15 cellular contexts compared by ENCODE assay signal in the genomic region with DNA sequence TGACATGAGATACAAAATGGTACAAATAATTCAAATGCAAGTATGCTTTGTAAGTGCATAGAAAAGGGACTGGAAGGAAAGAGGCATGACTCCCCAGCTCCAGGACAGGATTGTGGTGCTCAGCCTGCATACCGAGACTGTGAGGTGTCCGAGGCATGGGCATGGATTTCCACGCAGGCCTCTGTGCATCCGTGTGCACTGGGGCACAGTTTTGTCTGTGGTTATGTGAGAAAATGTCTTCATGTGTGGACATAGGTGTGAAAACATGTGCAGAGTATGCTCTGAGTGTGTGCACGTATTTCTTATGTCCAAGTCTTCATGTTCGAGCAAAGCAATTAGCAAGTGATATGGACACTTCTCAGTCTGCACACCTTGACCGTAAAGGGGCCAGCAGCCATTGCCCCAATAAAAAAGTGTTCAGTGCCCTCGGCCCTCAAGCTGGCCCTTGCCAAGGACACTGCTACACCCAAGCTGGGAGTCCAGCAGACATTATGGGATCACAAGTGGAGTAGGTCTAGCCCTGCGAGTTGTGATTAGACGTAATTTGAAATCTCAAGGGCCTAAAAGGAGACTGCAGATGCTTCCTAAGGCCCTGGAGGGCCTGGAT.
"Had no signal": no experiment of that assay in that cellular context is flagged by ENCODE, and none has a peak within 500 bp of the region (broad histone marks: within the 10 kb centered on the region; RNA-seq: fewer than 3 reads in every experiment).

No MANE protein-coding gene starts in this region.

- H3K4me1 Mint-ChIP-seq: activated naive CD8-positive, alpha-beta T cell treated with anti-CD3 and anti-CD28 coated beads, Interleukin-2, amount 10 ng/mL, durations not matched to agents 7 days and 5 days; activated T-helper 17 cell treated with anti-CD3 and anti-CD28 coated beads, Interleukin-2, amount 50 U/mL, for 72 hours; immature natural killer cell; naive thymus-derived CD8-positive, alpha-beta T cell had no signal

- ATAC-seq: activated CD4-positive, CD25-positive, alpha-beta regulatory T cell treated with anti-CD3 and anti-CD28 coated beads, Interleukin-2, amount 50 U/mL, for 24 hours; activated T-helper 17 cell treated with anti-CD3 and anti-CD28 coated beads, Interleukin-2, amount 50 U/mL, for 72 hours; body of pancreas; gastrocnemius medialis; naive thymus-derived CD8-positive, alpha-beta T cell; pancreas had no signal

- H3K27ac ChIP-seq: body of pancreas, gastrocnemius medialis, heart right ventricle, pancreas, stomach had no signal

- H3K27ac Mint-ChIP-seq: activated naive CD8-positive, alpha-beta T cell treated with anti-CD3 and anti-CD28 coated beads, Interleukin-2, amount 10 ng/mL, durations not matched to agents 7 days and 5 days; activated T-helper 17 cell treated with anti-CD3 and anti-CD28 coated beads, Interleukin-2, amount 50 U/mL, for 72 hours; immature natural killer cell; T-helper 1 cell treated with Interleukin-12 subunit alpha and Interleukin-12 subunit beta and Interleukin-4 antibody, amounts not matched to agents 30 μg/mL and 1 μg/mL, for 36 hours had no signal

- H3K4me3 ChIP-seq: body of pancreas, gastrocnemius medialis, heart right ventricle, pancreas, stomach had no signal

- H3K36me3 Mint-ChIP-seq: activated naive CD8-positive, alpha-beta T cell treated with anti-CD3 and anti-CD28 coated beads, Interleukin-2, amount 10 ng/mL, durations not matched to agents 7 days and 5 days; immature natural killer cell; naive thymus-derived CD8-positive, alpha-beta T cell had no signal

- H3K9me3 Mint-ChIP-seq: activated T-helper 17 cell treated with anti-CD3 and anti-CD28 coated beads, Interleukin-2, amount 50 U/mL, for 72 hours; T-helper 1 cell treated with Interleukin-12 subunit alpha and Interleukin-12 subunit beta and Interleukin-4 antibody, amounts not matched to agents 30 μg/mL and 1 μg/mL, for 36 hours had no signal

- H3K4me1 ChIP-seq: body of pancreas, gastrocnemius medialis, heart right ventricle, pancreas, stomach had no signal

- DNase-seq: activated naive CD4-positive, alpha-beta T cell treated with Interleukin-2 at 50 U/mL for 16 hours; activated naive CD8-positive, alpha-beta T cell treated with anti-CD3 and anti-CD28 coated beads, Interleukin-2, amount 10 ng/mL, durations not matched to agents 7 days and 5 days; body of pancreas; caudate nucleus; gastrocnemius medialis; immature natural killer cell; mesendoderm; naive thymus-derived CD8-positive, alpha-beta T cell; pancreas; trophoblast cell had no signal

- H3K4me3 Mint-ChIP-seq: activated naive CD8-positive, alpha-beta T cell treated with anti-CD3 and anti-CD28 coated beads, Interleukin-2, amount 10 ng/mL, durations not matched to agents 7 days and 5 days; activated T-helper 17 cell treated with anti-CD3 and anti-CD28 coated beads, Interleukin-2, amount 50 U/mL, for 72 hours; immature natural killer cell; naive thymus-derived CD8-positive, alpha-beta T cell; T-helper 1 cell treated with Interleukin-12 subunit alpha and Interleukin-12 subunit beta and Interleukin-4 antibody, amounts not matched to agents 30 μg/mL and 1 μg/mL, for 36 hours had no signal

- H3K36me3 ChIP-seq: gastrocnemius medialis, heart right ventricle, pancreas, stomach had no signal

- H3K9me3 ChIP-seq: body of pancreas, gastrocnemius medialis, heart right ventricle, pancreas, stomach had no signal

- H3K27me3 ChIP-seq: body of pancreas, gastrocnemius medialis, pancreas had no signal
